2 cellular contexts compared by ENCODE assay signal in genomic region chr9:123372766-123373446, GRCh38.
TF ChIP-seq lines count a peak whose summit lies in the region.

No MANE protein-coding gene starts in this region.

TF ChIP-seq in GM23338, 12 proteins besides CTCF, POLR2A, EP300 and RAD21:
- TF ChIP-seq ZNF114 (CRISPR knock-in tag; IDR thresholded peaks at IDR 0.05) (no peak), POLR2AphosphoS5 (IDR thresholded peaks at IDR 0.05; ENCODE audit: low read depth) (no peak), JUNB (IDR thresholded peaks at IDR 0.05; ENCODE audit: unreplicated experiment) (no peak), STAT1 (IDR thresholded peaks at IDR 0.05; ENCODE audit: unreplicated experiment) (no peak), EZH2phosphoT487 (IDR thresholded peaks at IDR 0.05; ENCODE audit: unreplicated experiment) (no peak), ETS1 (IDR thresholded peaks at IDR 0.05) (no peak), EZH2 (IDR thresholded peaks at IDR 0.05; ENCODE audit: low read depth, unreplicated experiment) (no peak), NANOG (IDR thresholded peaks at IDR 0.05; ENCODE audit: borderline replicate concordance) (no peak), REST (IDR thresholded peaks at IDR 0.05; ENCODE audit: unreplicated experiment) (no peak), CREB1 (CRISPR knock-in tag; IDR thresholded peaks at IDR 0.05; ENCODE audit: low read depth) (no peak), ZNF331 (CRISPR knock-in tag; IDR thresholded peaks at IDR 0.05; ENCODE audit: low read depth) (no peak), ZNF462 (CRISPR knock-in tag; IDR thresholded peaks at IDR 0.05) (no peak)

TF ChIP-seq in K562, 482 proteins besides CTCF, POLR2A, EP300 and RAD21:
- TF ChIP-seq POLR2G (IDR thresholded peaks at IDR 0.05; ENCODE audit: low read depth, low read length) (peak; percentile 12; the same call in 1 of the 2 replicates), ZKSCAN3 (CRISPR knock-in tag; IDR thresholded peaks at IDR 0.05) (no peak)
